ENCODE assay signal across 28 cellular contexts in the genomic region with DNA sequence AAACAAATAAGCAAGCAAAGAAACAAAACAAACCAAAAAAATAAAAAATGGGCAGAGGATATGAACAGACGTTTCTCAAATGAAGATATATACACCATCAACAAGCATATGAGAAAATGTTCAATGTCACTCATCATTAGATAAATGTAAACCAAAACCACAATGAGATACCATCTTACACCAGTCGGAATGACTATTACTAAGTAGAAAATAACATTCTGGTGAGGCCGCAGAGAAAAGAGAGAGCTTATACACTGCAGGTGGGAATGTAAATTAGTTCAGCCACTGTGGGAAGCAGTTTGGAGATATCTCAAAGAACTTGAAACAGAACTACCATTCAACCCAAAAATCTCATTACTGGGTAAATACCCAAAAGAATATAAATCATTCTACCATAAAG.
"Had no signal": no experiment of that assay in that cellular context is flagged by ENCODE, and none has a peak within 500 bp of the region (broad histone marks: within the 10 kb centered on the region; RNA-seq: fewer than 3 reads in every experiment).

No MANE protein-coding gene starts in this region.

- H3K36me3 Mint-ChIP-seq: mesothelial cell of epicardium, naive B cell had no signal

- FAIRE-seq: endometrium, islet of Langerhans, keratinocyte had no signal

- H3K27me3 ChIP-seq: colonic mucosa, esophagus squamous epithelium, gastrocnemius medialis, heart right ventricle, left lung had no signal

- H3K27ac Mint-ChIP-seq: dendritic cell treated with granulocyte-macrophage colony-stimulating factor and Interleukin-4, amounts not matched to agents 40 ng/mL and 50 ng/mL, for 4 days; effector memory CD8-positive, alpha-beta T cell; endodermal cell; mesothelial cell of epicardium; naive B cell had no signal

- H3K27ac ChIP-seq: colonic mucosa, epithelial cell of prostate, esophagus squamous epithelium, gastrocnemius medialis, heart right ventricle, left lung, lower lobe of right lung had no signal

- H3K9me3 Mint-ChIP-seq: endodermal cell, mesothelial cell of epicardium had no signal

- H3K9me3 ChIP-seq: colonic mucosa, esophagus squamous epithelium, gastrocnemius medialis, heart right ventricle, left lung, lower lobe of right lung, mucosa of descending colon had no signal

- H3K4me3 ChIP-seq: colonic mucosa, esophagus squamous epithelium, gastrocnemius medialis, heart right ventricle, left lung, lower lobe of right lung, mucosa of descending colon had no signal

- H3K4me3 Mint-ChIP-seq: dendritic cell treated with granulocyte-macrophage colony-stimulating factor and Interleukin-4, amounts not matched to agents 40 ng/mL and 50 ng/mL, for 4 days; effector memory CD8-positive, alpha-beta T cell; endodermal cell; mesothelial cell of epicardium; naive B cell had no signal

- ATAC-seq: effector memory CD8-positive, alpha-beta T cell; esophagus mucosa; gastrocnemius medialis; heart right ventricle; left cardiac atrium; left lung; left ventricle myocardium superior; lower lobe of right lung; mucosa of descending colon had no signal

- DNase-seq: colonic mucosa; cortex of kidney; effector CD8-positive, alpha-beta T cell; effector memory CD8-positive, alpha-beta T cell; endodermal cell; erythroblast; esophagus squamous epithelium; foreskin fibroblast; foreskin melanocyte; gastrocnemius medialis; glutamatergic neuron; head of caudate nucleus; heart right ventricle; hippocampal formation; left cardiac atrium; left lung; left ventricle myocardium superior; lower lobe of right lung; mesenchymal stem cell; mucosa of descending colon; naive B cell had no signal

- H3K4me1 ChIP-seq: colonic mucosa, esophagus squamous epithelium, gastrocnemius medialis, heart right ventricle, left lung, lower lobe of right lung had no signal

- H3K4me1 Mint-ChIP-seq: endodermal cell, naive B cell had no signal

- H3K27me3 Mint-ChIP-seq: dendritic cell treated with granulocyte-macrophage colony-stimulating factor and Interleukin-4, amounts not matched to agents 40 ng/mL and 50 ng/mL, for 4 days; effector memory CD8-positive, alpha-beta T cell; naive B cell had no signal

- H3K36me3 ChIP-seq: colonic mucosa, esophagus squamous epithelium, gastrocnemius medialis, heart right ventricle, left lung, lower lobe of right lung had no signal
